Comparison of ENCODE assay signal across 23 cellular contexts in the genomic region with DNA sequence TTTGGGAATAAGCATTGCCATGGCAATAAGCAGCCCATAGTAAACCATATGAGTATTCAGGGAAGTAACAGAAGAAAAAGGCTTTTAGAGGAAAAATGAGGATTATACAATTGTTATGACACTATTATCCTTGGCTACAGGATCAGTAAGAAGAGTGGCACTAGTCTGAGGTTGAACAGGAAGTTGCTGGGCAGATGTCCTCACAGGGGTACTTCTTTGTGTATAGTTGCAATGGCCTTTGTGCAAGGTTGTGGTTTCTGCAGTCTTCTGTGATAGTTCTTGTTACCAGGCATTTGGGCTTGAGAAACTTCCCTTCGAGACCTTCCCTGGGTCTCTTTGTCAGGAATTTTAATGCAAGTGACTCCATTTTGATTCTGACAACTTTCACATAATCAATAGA.
A peak's percentile ranks its signal among the peaks of the same experiment; 100 is the strongest.
DNase-seq lines count a peak whose midpoint lies in the region; ATAC-seq lines count a peak whose summit lies in the region.
"Had no signal": no experiment of that assay in that cellular context is flagged by ENCODE, and none has a peak within 500 bp of the region (broad histone marks: within the 10 kb centered on the region; RNA-seq: fewer than 3 reads in every experiment).

No MANE protein-coding gene starts in this region.

- no peak overlapping the region for H3K4me2 ChIP-seq in Karpas-422 (ENCODE audit: low read depth, low read length, poor library complexity, severe bottlenecking)
- H3K4me2 ChIP-seq: GM23338 had no signal

- H3K27ac ChIP-seq in Karpas-422 (ENCODE audit: low read length) = no peak overlapping the region
- H3K27ac ChIP-seq: prostate gland, SK-N-MC, skin epidermis, uterus had no signal

- in situ Hi-C loops in KBM-7 (cut with MboI; ENCODE audit: low pct_unique_long_range_greater_than_20kb, low sequenced_read_pairs) = no loop called here

- H3K4me1 ChIP-seq in Karpas-422 (ENCODE audit: low read length) = no peaks in the 10 kb centered on the region
- H3K4me1 ChIP-seq: prostate gland, uterus had no signal

- H3K79me2 ChIP-seq in Karpas-422 (ENCODE audit: low read length) = no peaks in the 10 kb centered on the region

- no peaks in the 10 kb centered on the region for H3K27me3 ChIP-seq in Karpas-422 (ENCODE audit: low read length)
- H3K27me3 ChIP-seq: uterus had no signal

- H3K4me3 ChIP-seq in Karpas-422 (ENCODE audit: low read length) = no peak overlapping the region
- H3K4me3 ChIP-seq: GM23338, prostate gland, SK-N-MC, skin epidermis, uterus had no signal

- no peaks in the 10 kb centered on the region for H3K36me3 ChIP-seq in Karpas-422 (ENCODE audit: insufficient read depth, low read length)
- H3K36me3 ChIP-seq: prostate gland, uterus had no signal

- no peak overlapping the region for H3K9ac ChIP-seq in Karpas-422 (ENCODE audit: low read length)

- H3K9me3 ChIP-seq in Karpas-422 (ENCODE audit: low read length) = no peaks in the 10 kb centered on the region
- H3K9me3 ChIP-seq: prostate gland, uterus had no signal

- no peak overlapping the region for H2AFZ ChIP-seq in Karpas-422 (ENCODE audit: low read length)

- no peaks in the 10 kb centered on the region for H3K9me2 ChIP-seq in Karpas-422 (replicated peaks; ENCODE audit: insufficient read depth, low read length)

- H4K20me1 ChIP-seq in Karpas-422 (ENCODE audit: insufficient read depth, low read depth, low read length) = no peaks in the 10 kb centered on the region

- DNase-seq in CD1c-positive myeloid dendritic cell (ENCODE audit: extremely low spot score) (peak; percentile 31), KBM-7 (peak; percentile 22), SKM-1 treated with dmso at 0.1 percent for 144 hours (lab: John Stamatoyannopoulos, UW; ENCODE audit: unreplicated experiment) (peak; percentile 96), Karpas-422 (no peak), posterior vena cava (ENCODE audit: low spot score) (no peak), dedifferentiated amniotic fluid mesenchymal stem cell (ENCODE audit: extremely low spot score) (no peak)
- DNase-seq: activated naive CD8-positive, alpha-beta T cell treated with anti-CD3 and anti-CD28 coated beads for 36 hours; C1 segment of cervical spinal cord; effector memory CD8-positive, alpha-beta T cell; GDM1; IMR-90; left cardiac atrium; midbrain; NCI-H1092 treated with DMSO at 0.1 percent for 48 hours; NCI-H526; stimulated activated CD4-positive, alpha-beta T cell treated with anti-CD3 and anti-CD28 coated beads, Interleukin-4, amount 100 ng/mL, for 1 hour; uterus had no signal

- peak; percentile 70 for ATAC-seq in GM21360 (IDR thresholded peaks at IDR 0.05; ENCODE audit: unreplicated experiment)
- no peak for ATAC-seq in HG03175 (IDR thresholded peaks at IDR 0.05; ENCODE audit: unreplicated experiment)
- ATAC-seq: effector memory CD8-positive, alpha-beta T cell; GM23338; left cardiac atrium had no signal

- intact Hi-C loops in posterior vena cava (cut with DNase I) = no loop called here

Comparison
In these comparisons a context has a peak if more than half of its experiments do, and no peak if none do; other contexts are left out.
1. DNase-seq: peak in CD1c-positive myeloid dendritic cell (single experiment), KBM-7 (single experiment) and SKM-1 treated with dmso at 0.1 percent for 144 hours (single experiment); none in Karpas-422 (single experiment), posterior vena cava (single experiment) and dedifferentiated amniotic fluid mesenchymal stem cell (single experiment).